13 cellular contexts compared by ENCODE assay signal in genomic region chr2:100141906-100142305, GRCh38. TPM values are rescaled to one million over a fixed set of nuclear protein-coding genes. Genes with fewer than 3 reads are reported as not detected.
DNase-seq lines count a peak whose midpoint lies in the region; ATAC-seq, FAIRE-seq and TF ChIP-seq lines count a peak whose summit lies in the region.
"Had no signal": no experiment of that assay in that cellular context is flagged by ENCODE, and none has a peak within 500 bp of the region (broad histone marks: within the 10 kb centered on the region; RNA-seq: fewer than 3 reads in every experiment).

No MANE protein-coding gene starts in this region.

- H3K27ac ChIP-seq in HL-60 (replicated peaks): no peak overlapping the region
- no peak overlapping the region for H3K27ac ChIP-seq in subcutaneous abdominal adipose tissue (ENCODE audit: low read depth, low read length)
- H3K27ac ChIP-seq: dorsolateral prefrontal cortex, gastrocnemius medialis had no signal

- no peak for DNase-seq in activated naive CD4-positive, alpha-beta T cell treated with anti-CD3 and anti-CD28 coated beads for 36 hours
- no peak for DNase-seq in activated naive CD4-positive, alpha-beta T cell treated with anti-CD3 and anti-CD28 coated beads, Interleukin-2, amount 50 U/mL, for 16 hours
- DNase-seq in HL-60 (ENCODE audit: low read depth in 1 of 2, low spot score in 1 of 2) (no peak), globus pallidus (ENCODE audit: low spot score) (no peak), GM19239 (ENCODE audit: insufficient read length, low spot score) (no peak)
- DNase-seq in activated T-helper 2 cell treated with anti-CD3 and anti-CD28 coated beads, Interferon-gamma antibody, Interleukin-2, Interleukin-4, amounts not matched to agents 10 μg/mL and 5 μg/mL and 100 μg/mL, durations not matched to agents 14 hours and 24 hours and 36 hours (ENCODE audit: low spot score): no peak
- DNase-seq: amygdala, dorsolateral prefrontal cortex, gastrocnemius medialis had no signal

- H3K9me3 Mint-ChIP-seq in activated naive CD4-positive, alpha-beta T cell treated with anti-CD3 and anti-CD28 coated beads for 36 hours: no peaks in the 10 kb centered on the region
- H3K9me3 Mint-ChIP-seq in activated T-helper 2 cell treated with anti-CD3 and anti-CD28 coated beads, Interferon-gamma antibody, Interleukin-2, Interleukin-4, amounts not matched to agents 10 μg/mL and 5 μg/mL and 100 μg/mL, durations not matched to agents 14 hours and 24 hours and 36 hours: no peaks in the 10 kb centered on the region

- peak overlapping the region; percentile 71 for H3K4me3 Mint-ChIP-seq in activated naive CD4-positive, alpha-beta T cell treated with anti-CD3 and anti-CD28 coated beads for 36 hours
- peak overlapping the region; percentile 80 for H3K4me3 Mint-ChIP-seq in activated T-helper 2 cell treated with anti-CD3 and anti-CD28 coated beads, Interferon-gamma antibody, Interleukin-2, Interleukin-4, amounts not matched to agents 10 μg/mL and 5 μg/mL and 100 μg/mL, durations not matched to agents 14 hours and 24 hours and 36 hours (ENCODE audit: low read depth)
- H3K4me3 Mint-ChIP-seq: WTC11 had no signal

- peak overlapping the region; percentile 73 for H3K27ac Mint-ChIP-seq in activated naive CD4-positive, alpha-beta T cell treated with anti-CD3 and anti-CD28 coated beads for 36 hours
- peak overlapping the region; percentile 48 for H3K27ac Mint-ChIP-seq in activated T-helper 2 cell treated with anti-CD3 and anti-CD28 coated beads, Interferon-gamma antibody, Interleukin-2, Interleukin-4, amounts not matched to agents 10 μg/mL and 5 μg/mL and 100 μg/mL, durations not matched to agents 14 hours and 24 hours and 36 hours
- H3K27ac Mint-ChIP-seq: WTC11 had no signal

- CTCF ChIA-PET in activated naive CD4-positive, alpha-beta T cell treated with anti-CD3 and anti-CD28 coated beads for 36 hours (lab: Charles Lee): interaction anchor here (1.2 kb wide), 1 partner anchor 9 kb away, joined by 3 read pairs; no protein-coding TSS in a partner anchor

- H3K4me1 Mint-ChIP-seq in activated naive CD4-positive, alpha-beta T cell treated with anti-CD3 and anti-CD28 coated beads for 36 hours (ENCODE audit: low read depth): peaks cover 58% of the 10 kb centered on the region
- H3K4me1 Mint-ChIP-seq in activated T-helper 2 cell treated with anti-CD3 and anti-CD28 coated beads, Interferon-gamma antibody, Interleukin-2, Interleukin-4, amounts not matched to agents 10 μg/mL and 5 μg/mL and 100 μg/mL, durations not matched to agents 14 hours and 24 hours and 36 hours (ENCODE audit: low read depth): peaks cover 45% of the 10 kb centered on the region
- H3K4me1 Mint-ChIP-seq: WTC11 had no signal

- H3K4me3 ChIP-seq in HL-60 (replicated peaks; ENCODE audit: insufficient read depth, low read length) (peak overlapping the region; percentile 61), subcutaneous abdominal adipose tissue (ENCODE audit: low read depth in 1 of 5, low read length in 5 of 5) (peak overlapping the region in 3 of 5 donors; percentile 1 to 42 (median 32))
- H3K4me3 ChIP-seq: dorsolateral prefrontal cortex, gastrocnemius medialis, smooth muscle cell had no signal

- peaks cover 2% of the 10 kb centered on the region for H3K27me3 Mint-ChIP-seq in activated naive CD4-positive, alpha-beta T cell treated with anti-CD3 and anti-CD28 coated beads for 36 hours (ENCODE audit: low read depth)
- H3K27me3 Mint-ChIP-seq in activated T-helper 2 cell treated with anti-CD3 and anti-CD28 coated beads, Interferon-gamma antibody, Interleukin-2, Interleukin-4, amounts not matched to agents 10 μg/mL and 5 μg/mL and 100 μg/mL, durations not matched to agents 14 hours and 24 hours and 36 hours (ENCODE audit: low read depth): peaks cover 28% of the 10 kb centered on the region

- H3K36me3 Mint-ChIP-seq in activated naive CD4-positive, alpha-beta T cell treated with anti-CD3 and anti-CD28 coated beads for 36 hours (ENCODE audit: low read depth): no peaks in the 10 kb centered on the region
- H3K36me3 Mint-ChIP-seq in activated T-helper 2 cell treated with anti-CD3 and anti-CD28 coated beads, Interferon-gamma antibody, Interleukin-2, Interleukin-4, amounts not matched to agents 10 μg/mL and 5 μg/mL and 100 μg/mL, durations not matched to agents 14 hours and 24 hours and 36 hours (ENCODE audit: low read depth): peaks cover 4% of the 10 kb centered on the region
- H3K36me3 Mint-ChIP-seq: WTC11 had no signal

- intact Hi-C loops in activated naive CD4-positive, alpha-beta T cell treated with anti-CD3 and anti-CD28 coated beads for 36 hours (cut with micrococcal nuclease): loop anchor here (1.0 to 2.0 kb wide), 2 partner anchors 37 to 78 kb away; no protein-coding TSS in a partner anchor
- intact Hi-C loops in activated T-helper 2 cell treated with anti-CD3 and anti-CD28 coated beads, Interferon-gamma antibody, Interleukin-2, Interleukin-4, amounts not matched to agents 10 μg/mL and 5 μg/mL and 100 μg/mL, durations not matched to agents 14 hours and 24 hours and 36 hours (cut with micrococcal nuclease): loop anchor here (2.0 kb wide), 1 partner anchor 149 kb away; no protein-coding TSS in a partner anchor

- no peak for FAIRE-seq in GM19239 (lab: Jason Lieb, UNC)

- H3K27me3 ChIP-seq in HL-60 (ENCODE audit: insufficient read depth, poor library complexity, severe bottlenecking) (no peaks in the 10 kb centered on the region), subcutaneous abdominal adipose tissue (ENCODE audit: control insufficient read depth in 5 of 5, insufficient read depth in 4 of 5, low read length in 5 of 5) (no peaks in the 10 kb centered on the region)
- H3K27me3 ChIP-seq: dorsolateral prefrontal cortex, gastrocnemius medialis had no signal

- ATAC-seq in HG03196 (IDR thresholded peaks at IDR 0.05; ENCODE audit: unreplicated experiment): no peak
- ATAC-seq: gastrocnemius medialis, WTC11 had no signal

- peaks cover 0 to 3% (median 0%) of the 10 kb centered on the region in 5 donors for H3K36me3 ChIP-seq in subcutaneous abdominal adipose tissue (ENCODE audit: control insufficient read depth in 5 of 5, insufficient read depth in 5 of 5, low read length in 5 of 5)
- H3K36me3 ChIP-seq: gastrocnemius medialis had no signal

- no peak overlapping the region for H3K9ac ChIP-seq in subcutaneous abdominal adipose tissue (ENCODE audit: low read length in 5 of 5)

- peaks cover 0 to 12% (median 4%) of the 10 kb centered on the region in 5 donors for H3K4me1 ChIP-seq in subcutaneous abdominal adipose tissue (ENCODE audit: control insufficient read depth in 5 of 5, insufficient read depth in 5 of 5, low read length in 5 of 5)
- H3K4me1 ChIP-seq: gastrocnemius medialis had no signal

- no peaks in the 10 kb centered on the region for H3K9me3 ChIP-seq in subcutaneous abdominal adipose tissue (ENCODE audit: control insufficient read depth in 5 of 5, low read length in 5 of 5)
- H3K9me3 ChIP-seq: gastrocnemius medialis had no signal

- no peak for TF ChIP-seq CTCF in HL-60 (IDR thresholded peaks at IDR 0.05; ENCODE audit: insufficient read depth, low read length)

RNA-seq across cellular contexts. Expression of gene AFF3, which starts 0.5 kb away (rescaled TPM):
- total RNA-seq in activated naive CD4-positive, alpha-beta T cell treated with anti-CD3 and anti-CD28 coated beads for 36 hours: 1 to 10 TPM; 1.5 to 2.1 TPM
- 1.4 and 1.7 TPM in 2 replicates for total RNA-seq in activated T-helper 2 cell treated with anti-CD3 and anti-CD28 coated beads, Interferon-gamma antibody, Interleukin-2, Interleukin-4, amounts not matched to agents 10 μg/mL and 5 μg/mL and 100 μg/mL, durations not matched to agents 14 hours and 24 hours and 36 hours
